ENCODE assay signal across 10 cellular contexts in genomic region chr3:30646181-30646876, GRCh38. TPM values are rescaled to one million over a fixed set of nuclear protein-coding genes. Genes with fewer than 3 reads are reported as not detected.
A peak's percentile ranks its signal among the peaks of the same experiment; 100 is the strongest.
DNase-seq lines count a peak whose midpoint lies in the region; ATAC-seq and TF ChIP-seq lines count a peak whose summit lies in the region.
"Had no signal": no experiment of that assay in that cellular context is flagged by ENCODE, and none has a peak within 500 bp of the region (broad histone marks: within the 10 kb centered on the region; RNA-seq: fewer than 3 reads in every experiment).

No MANE protein-coding gene starts in this region.

- no peaks in the 10 kb centered on the region for H3K9me2 ChIP-seq in PC-9 (ENCODE audit: insufficient read depth)

- peaks cover 0 to 2% of the 10 kb centered on the region in 2 donors for H3K9me3 Mint-ChIP-seq in activated T-cell treated with anti-CD3 and anti-CD28 coated beads, Interleukin-2, amount 50 U/mL, for 72 hours

- TF ChIP-seq CTCF in Panc1 (IDR thresholded peaks at IDR 0.05), result no peak
- no peak for TF ChIP-seq CTCF in esophagus squamous epithelium (IDR thresholded peaks at IDR 0.05)
- TF ChIP-seq CTCF in stomach (IDR thresholded peaks at IDR 0.05), result no peak
- no peak for TF ChIP-seq CTCF in PC-9 (conservative IDR thresholded peaks at IDR 0.05)

- H3K4me3 ChIP-seq in Panc1 (ENCODE audit: low read depth in 2 of 2, low read length in 2 of 2) (no peak overlapping the region), esophagus squamous epithelium (no peak overlapping the region), stomach (no peak overlapping the region), PC-9 (no peak overlapping the region)

- H3K36me3 Mint-ChIP-seq in activated T-cell treated with anti-CD3 and anti-CD28 coated beads, Interleukin-2, amount 50 U/mL, for 72 hours (ENCODE audit: insufficient read depth in 2 of 2), result peaks cover 19 to 42% of the 10 kb centered on the region in 2 donors

- POLR2A ChIA-PET in Panc1 (lab: Charles Lee), result no interaction called here
- POLR2A ChIA-PET in PC-9 (lab: Charles Lee; ENCODE audit: unreplicated experiment), result no interaction called here

- no peaks in the 10 kb centered on the region for H3K27me3 Mint-ChIP-seq in activated T-cell treated with anti-CD3 and anti-CD28 coated beads, Interleukin-2, amount 50 U/mL, for 72 hours (ENCODE audit: low read depth)

- BruUV-seq in Panc1 (replicated peaks; lab: Mats Ljungman, UMichigan) (TSS peak; percentile 17), PC-9 (replicated peaks; lab: Mats Ljungman, UMichigan) (no TSS peak)

- H3F3A ChIP-seq in PC-9 (ENCODE audit: insufficient read depth, low read depth), result no peaks in the 10 kb centered on the region

- H3K27ac Mint-ChIP-seq in activated T-cell treated with anti-CD3 and anti-CD28 coated beads, Interleukin-2, amount 50 U/mL, for 72 hours, result peak overlapping the region; percentile 95

- no peak for TF ChIP-seq EP300 in stomach (IDR thresholded peaks at IDR 0.05)

- H3K4me1 ChIP-seq in Panc1 (ENCODE audit: control insufficient read depth, insufficient read depth, low read length), result no peaks in the 10 kb centered on the region; the same call in 1 of the 2 replicates
- H3K4me1 ChIP-seq in esophagus squamous epithelium, result peaks cover 0 to 90% (median 36%) of the 10 kb centered on the region in 3 donors
- peaks cover 42 to 100% (median 72%) of the 10 kb centered on the region in 4 donors for H3K4me1 ChIP-seq in stomach
- no peaks in the 10 kb centered on the region for H3K4me1 ChIP-seq in PC-9 (replicated peaks; ENCODE audit: insufficient read depth)

- no peak for DNase-seq in activated T-cell treated with anti-CD3 and anti-CD28 coated beads, Interleukin-2, amount 50 U/mL, for 72 hours
- DNase-seq in activated T-cell treated with anti-CD3 and anti-CD28 coated beads, Interleukin-2, amount 50 U/mL, for 1 hour, result no peak
- DNase-seq in Panc1 (ENCODE audit: low read depth, low spot score) (no peak), esophagus squamous epithelium (lab: John Stamatoyannopoulos, UW) (no peak), stomach (no peak), DMS79 (lab: John Stamatoyannopoulos, UW) (no peak), NCI-H82 treated with DMSO at 0.1 percent for 48 hours (lab: John Stamatoyannopoulos, UW; ENCODE audit: unreplicated experiment) (no peak), PC-9 (no peak)
- DNase-seq: effector CD4-positive, alpha-beta T cell; kidney had no signal

- H3K4me2 ChIP-seq in PC-9, result no peak overlapping the region

- peak overlapping the region; percentile 62 for H3K4me3 Mint-ChIP-seq in activated T-cell treated with anti-CD3 and anti-CD28 coated beads, Interleukin-2, amount 50 U/mL, for 72 hours

- no peaks in the 10 kb centered on the region for H3K79me2 ChIP-seq in PC-9 (ENCODE audit: low read depth)

- intact Hi-C loops in Panc1 (cut with micrococcal nuclease; ENCODE audit: unreplicated experiment) (no loop called here), esophagus squamous epithelium (cut with DNase I) (no loop called here), stomach (cut with DNase I; ENCODE audit: low total_unique reads) (no loop called here), PC-9 (cut with micrococcal nuclease; ENCODE audit: unreplicated experiment) (no loop called here)

- peaks cover 8% of the 10 kb centered on the region for H3K36me3 ChIP-seq in Panc1 (ENCODE audit: control insufficient read depth, insufficient read depth, low read length)
- peaks cover 0 to 66% (median 5%) of the 10 kb centered on the region in 3 donors for H3K36me3 ChIP-seq in esophagus squamous epithelium
- peaks cover 41 to 67% (median 65%) of the 10 kb centered on the region in 4 donors for H3K36me3 ChIP-seq in stomach
- H3K36me3 ChIP-seq in PC-9 (ENCODE audit: low read depth), result no peaks in the 10 kb centered on the region

- TF ChIP-seq POLR2A in esophagus squamous epithelium (IDR thresholded peaks at IDR 0.05) (no peak), stomach (IDR thresholded peaks at IDR 0.05) (no peak)

- 73 to 78% methylated on average over 5 of the region's 5 CpGs for WGBS in esophagus squamous epithelium, 2 donors
- 78 to 89% (median 83%) methylated on average over 5 of the region's 5 CpGs for WGBS in stomach, 5 donors

- H3K9me3 ChIP-seq in Panc1 (ENCODE audit: control insufficient read depth, insufficient read depth, low read depth, low read length), result no peaks in the 10 kb centered on the region
- no peaks in the 10 kb centered on the region for H3K9me3 ChIP-seq in esophagus squamous epithelium
- no peaks in the 10 kb centered on the region for H3K9me3 ChIP-seq in stomach
- no peaks in the 10 kb centered on the region for H3K9me3 ChIP-seq in PC-9 (ENCODE audit: insufficient read depth, low read depth)

- H2AFZ ChIP-seq in PC-9, result no peak overlapping the region

- H4K20me1 ChIP-seq in PC-9 (ENCODE audit: insufficient read depth), result no peaks in the 10 kb centered on the region

- in situ Hi-C loops in Panc1 (cut with HindIII; ENCODE audit: low pct_unique_long_range_greater_than_20kb, low sequenced_read_pairs), result no loop called here

- CTCF ChIA-PET in Panc1 (lab: Charles Lee) (no interaction called here), PC-9 (lab: Charles Lee) (no interaction called here)

- H3K27me3 ChIP-seq in Panc1 (ENCODE audit: control insufficient read depth, insufficient read depth, low read length) (no peaks in the 10 kb centered on the region), esophagus squamous epithelium (no peaks in the 10 kb centered on the region), stomach (no peaks in the 10 kb centered on the region), PC-9 (ENCODE audit: insufficient read depth, low read depth) (no peaks in the 10 kb centered on the region)

- no peak overlapping the region for H3K27ac ChIP-seq in Panc1 (ENCODE audit: low read length)
- peak overlapping the region in 3 of 4 donors; percentile 9 to 57 (median 10) for H3K27ac ChIP-seq in esophagus squamous epithelium
- H3K27ac ChIP-seq in stomach, result peak overlapping the region in 4 of 5 donors; percentile 14 to 73 (median 35)
- no peak overlapping the region for H3K27ac ChIP-seq in PC-9

- ATAC-seq in activated T-cell treated with anti-CD3 and anti-CD28 coated beads, Interleukin-2, amount 50 U/mL, for 72 hours (replicated peaks in 1 of 2), result no peak
- ATAC-seq in Panc1, result no peak

- peaks cover 96% of the 10 kb centered on the region for H3K4me1 Mint-ChIP-seq in activated T-cell treated with anti-CD3 and anti-CD28 coated beads, Interleukin-2, amount 50 U/mL, for 72 hours (ENCODE audit: low read depth)

RNA-seq across cellular contexts. Expression of gene TGFBR2, which starts 39.9 kb away (rescaled TPM):
- 10 to 100 TPM; 37.7 to 45.9 TPM for total RNA-seq in activated T-cell treated with anti-CD3 and anti-CD28 coated beads, Interleukin-2, amount 50 U/mL, for 72 hours
- 45.9 TPM for total RNA-seq in Panc1 (2021; ENCODE audit: unreplicated experiment)
- 38.8 TPM for polyA plus RNA-seq in Panc1 (2012; ENCODE audit: insufficient read length)
- total RNA-seq in esophagus squamous epithelium, result 100 to 1,000 TPM in 1 of 4 donors, 10 to 100 TPM in 3; 10.1 to 114 (median 48.7) TPM
- total RNA-seq in stomach, result 100 to 1,000 TPM in 2 of 5 donors, 10 to 100 TPM in 3; 59.1 to 115 (median 89.3) TPM
- 10 to 100 TPM; 13.7 to 44.1 (median 27.4) TPM for polyA plus RNA-seq in stomach
- total RNA-seq in PC-9 (2021), result 26.4 and 33.6 TPM in 2 replicates

Comparison
In these comparisons a context has a peak if more than half of its experiments do, and no peak if none do; other contexts are left out.
1. H3K27ac ChIP-seq: peak in esophagus squamous epithelium (3 of 4) and stomach (4 of 5); none in Panc1 (single experiment) and PC-9 (single experiment).